8 cellular contexts compared by ENCODE assay signal in the genomic region with DNA sequence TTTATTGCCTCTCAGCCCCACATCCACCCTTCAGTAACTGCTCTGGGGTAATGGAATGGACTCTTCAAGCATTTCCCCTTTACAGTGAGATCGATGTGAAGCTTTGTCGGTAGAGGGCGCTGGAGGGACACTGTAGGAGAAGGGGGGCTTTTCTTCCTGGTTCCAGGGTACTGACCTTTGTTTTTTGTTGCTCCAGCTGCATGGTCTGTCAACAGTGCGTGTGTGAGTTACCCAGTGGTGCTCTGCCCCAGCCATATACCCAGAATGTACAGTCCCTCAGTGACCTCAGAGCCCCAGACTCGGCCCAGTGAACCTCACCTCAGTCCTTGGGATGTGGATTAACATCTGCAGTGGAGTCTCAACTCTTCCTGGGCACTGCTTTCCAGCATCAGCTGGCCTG.
DNase-seq lines count a peak whose midpoint lies in the region; ATAC-seq and TF ChIP-seq lines count a peak whose summit lies in the region.

No MANE protein-coding gene starts in this region.

- H3K9me3 ChIP-seq in RWPE2 (ENCODE audit: severe bottlenecking): no peaks in the 10 kb centered on the region
- H3K9me3 ChIP-seq in lower lobe of right lung: no peaks in the 10 kb centered on the region
- H3K9me3 ChIP-seq in testis: no peaks in the 10 kb centered on the region

- ATAC-seq in RWPE2 (ENCODE audit: low read depth) (peak; percentile 58; the same call in 2 of the 3 replicates), lower lobe of right lung (peak in 1 of 2 donors; percentile 58)

- TF ChIP-seq POLR2A in testis (IDR thresholded peaks at IDR 0.05): no peak

- intact Hi-C loops in lower lobe of right lung (cut with DNase I): no loop called here
- intact Hi-C loops in testis (cut with DNase I; ENCODE audit: low total_unique reads): loop anchor here (10.0 kb wide), 1 partner anchor 267 kb away; no protein-coding TSS in a partner anchor

- H3K27ac ChIP-seq in RWPE2 (ENCODE audit: poor library complexity, severe bottlenecking) (no peak overlapping the region), lower lobe of right lung (no peak overlapping the region), testis (no peak overlapping the region)

- H3K4me3 ChIP-seq in RWPE2 (ENCODE audit: severe bottlenecking) (no peak overlapping the region), lower lobe of right lung (no peak overlapping the region), testis (no peak overlapping the region)

- no peaks in the 10 kb centered on the region for H3K27me3 ChIP-seq in RWPE2 (ENCODE audit: insufficient read depth, poor library complexity, severe bottlenecking)
- H3K27me3 ChIP-seq in lower lobe of right lung (ENCODE audit: low read depth): no peaks in the 10 kb centered on the region
- no peaks in the 10 kb centered on the region for H3K27me3 ChIP-seq in testis

- H3K4me1 ChIP-seq in RWPE2 (ENCODE audit: insufficient read depth, poor library complexity, severe bottlenecking): peaks cover 7% of the 10 kb centered on the region
- no peaks in the 10 kb centered on the region for H3K4me1 ChIP-seq in lower lobe of right lung
- H3K4me1 ChIP-seq in testis: no peaks in the 10 kb centered on the region

- DNase-seq in NCI-H2227 (lab: John Stamatoyannopoulos, UW; ENCODE audit: unreplicated experiment) (peak; percentile 6), NCI-H2227 treated with DMSO at 0.1 percent for 48 hours (lab: John Stamatoyannopoulos, UW) (no peak), HUDEP-2 (lab: John Stamatoyannopoulos, UW; ENCODE audit: unreplicated experiment in 76 of 76) (peak in 42 of 76 experiments; percentile 2 to 55 (median 22)), RWPE2 (ENCODE audit: low spot score) (no peak), dermis microvascular lymphatic vessel endothelial cell (ENCODE audit: low read depth in 2 of 2) (peak; percentile 21 to 79), lower lobe of right lung (no peak), testis (peak; percentile 73), ureter (ENCODE audit: low spot score) (no peak)

- TF ChIP-seq CTCF in RWPE2 (IDR thresholded peaks at IDR 0.05; ENCODE audit: poor library complexity, severe bottlenecking): peak; percentile 82
- TF ChIP-seq CTCF in lower lobe of right lung (IDR thresholded peaks at IDR 0.05): peak; percentile 45
- TF ChIP-seq CTCF in testis (IDR thresholded peaks at IDR 0.05): peak in 2 of 3 experiments; percentile 27 to 41

- no peaks in the 10 kb centered on the region for H3K36me3 ChIP-seq in RWPE2 (ENCODE audit: low read depth)
- H3K36me3 ChIP-seq in lower lobe of right lung: no peaks in the 10 kb centered on the region
- H3K36me3 ChIP-seq in testis (ENCODE audit: low read depth, missing control alignments): no peaks in the 10 kb centered on the region

- WGBS in testis, 2 donors: 51 to 57% methylated on average over 4 to 5 of the region's 5 CpGs

Comparison
In these comparisons a context has a peak if more than half of its experiments do, and no peak if none do; other contexts are left out.
1. DNase-seq: peak in NCI-H2227 (single experiment), HUDEP-2 (42 of 76), dermis microvascular lymphatic vessel endothelial cell (2 of 2) and testis (single experiment); none in NCI-H2227 treated with DMSO at 0.1 percent for 48 hours (single experiment), RWPE2 (single experiment), lower lobe of right lung (single experiment) and ureter (single experiment).
2. Peak in every context shown above with its lines, with median percentiles within 50 percentile points of each other: CTCF ChIP-seq.